Comparison of ENCODE assay signal across 30 cellular contexts in genomic region chr1:190286111-190286510, GRCh38.
"Had no signal": no experiment of that assay in that cellular context is flagged by ENCODE, and none has a peak within 500 bp of the region (broad histone marks: within the 10 kb centered on the region; RNA-seq: fewer than 3 reads in every experiment).

No MANE protein-coding gene starts in this region.

- H3K27me3 ChIP-seq: adrenal gland, body of pancreas, brain microvascular endothelial cell, breast epithelium had no signal

- H3K4me1 ChIP-seq: adrenal gland, body of pancreas, breast epithelium had no signal

- H3K36me3 ChIP-seq: adrenal gland, brain microvascular endothelial cell, breast epithelium had no signal

- H3K9me3 ChIP-seq: adrenal gland, body of pancreas, breast epithelium had no signal

- DNase-seq: activated B cell treated with CpG ODN at 0.5 μM for 24 hours; activated CD4-positive, alpha-beta memory T cell treated with anti-CD3 and anti-CD28 coated beads for 36 hours; activated CD4-positive, alpha-beta T cell treated with anti-CD3 and anti-CD28 coated beads for 4 hours; activated CD4-positive, alpha-beta T cell treated with anti-CD3 and anti-CD28 coated beads, Interleukin-2, amount 10 ng/mL, durations not matched to agents 24 days and 14 days; activated CD4-positive, alpha-beta T cell treated with anti-CD3 and anti-CD28 coated beads, Interleukin-2, amount 50 U/mL, for 1 hour; activated CD4-positive, alpha-beta T cell treated with anti-CD3 and anti-CD28 coated beads, Interleukin-2, amount 50 U/mL, for 4 hours; activated CD4-positive, CD25-positive, alpha-beta regulatory T cell treated with anti-CD3 and anti-CD28 coated beads, Interleukin-2, amount 50 U/mL, for 72 hours; activated CD8-positive, alpha-beta memory T cell treated with anti-CD3 and anti-CD28 coated beads, Interleukin-2, amount 50 U/mL, for 4 hours; activated CD8-positive, alpha-beta T cell treated with anti-CD3 and anti-CD28 coated beads for 36 hours; activated effector memory CD4-positive, alpha-beta T cell treated with anti-CD3 and anti-CD28 coated beads, Interleukin-2, amount 50 U/mL, for 16 hours; activated gamma-delta T cell treated with Interleukin-2 at 50 U/mL for 16 hours; activated naive CD4-positive, alpha-beta T cell; activated naive CD4-positive, alpha-beta T cell treated with anti-CD3 and anti-CD28 coated beads for 36 hours; activated naive CD4-positive, alpha-beta T cell treated with anti-CD3 and anti-CD28 coated beads, Interleukin-2, amount 50 U/mL, for 16 hours; activated naive CD8-positive, alpha-beta T cell treated with anti-CD3 and anti-CD28 coated beads for 36 hours; activated T-cell treated with anti-CD3 and anti-CD28 coated beads for 4 hours; activated T-cell treated with anti-CD3 and anti-CD28 coated beads, Interleukin-2, amount 50 U/mL, for 1 hour; activated T-cell treated with anti-CD3 and anti-CD28 coated beads, Interleukin-2, amount 50 U/mL, for 4 hours; activated T-cell treated with anti-CD3 and anti-CD28 coated beads, Interleukin-2, amount 50 U/mL, for 72 hours; adrenal gland; amniotic stem cell; aorta; body of pancreas; brain microvascular endothelial cell; central memory CD4-positive, alpha-beta T cell; T-helper 2 cell; T-helper 9 cell had no signal

- FAIRE-seq: astrocyte had no signal

- H3K4me3 ChIP-seq: adrenal gland, body of pancreas, breast epithelium had no signal

- H3K27ac ChIP-seq: adrenal gland, body of pancreas, brain microvascular endothelial cell, breast epithelium, VCaP had no signal
